19 cellular contexts compared by ENCODE assay signal in the genomic region with DNA sequence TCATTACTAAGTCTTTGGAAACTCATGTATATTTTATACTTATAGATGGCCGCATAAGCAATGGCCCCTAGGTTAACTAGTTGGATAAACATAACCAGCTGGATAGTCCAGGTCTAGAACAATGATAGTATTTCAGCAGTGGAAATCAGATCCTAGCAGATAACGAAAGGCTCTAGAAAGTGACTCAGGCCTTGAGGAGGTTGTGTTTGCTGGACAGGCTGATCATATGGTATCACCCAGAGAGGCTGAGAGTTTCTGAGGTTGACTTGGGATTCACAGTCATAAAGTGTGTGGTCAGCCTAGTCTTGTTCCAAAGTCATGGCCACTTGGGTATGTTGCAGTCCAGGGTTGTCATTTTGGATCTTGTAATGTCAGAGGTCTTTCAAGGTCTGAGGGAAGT.
"Had no signal": no experiment of that assay in that cellular context is flagged by ENCODE, and none has a peak within 500 bp of the region (broad histone marks: within the 10 kb centered on the region; RNA-seq: fewer than 3 reads in every experiment).

No MANE protein-coding gene starts in this region.

- H3K4me3 ChIP-seq: coronary artery, dorsolateral prefrontal cortex, heart left ventricle, right atrium auricular region, sigmoid colon, stomach, thoracic aorta, transverse colon had no signal

- H3K9me3 ChIP-seq: heart left ventricle, right atrium auricular region, sigmoid colon, stomach, thoracic aorta, transverse colon had no signal

- H3K4me1 ChIP-seq: right atrium auricular region, sigmoid colon, stomach, transverse colon had no signal

- H3K9me3 Mint-ChIP-seq: naive thymus-derived CD8-positive, alpha-beta T cell had no signal

- H3K27ac ChIP-seq: coronary artery, dorsolateral prefrontal cortex, right atrium auricular region, sigmoid colon, stomach, thoracic aorta, transverse colon had no signal

- H3K27me3 ChIP-seq: heart left ventricle, right atrium auricular region, sigmoid colon, transverse colon had no signal

- H3K36me3 ChIP-seq: heart left ventricle, right atrium auricular region, sigmoid colon, stomach, thoracic aorta had no signal

- DNase-seq: dorsolateral prefrontal cortex; effector CD8-positive, alpha-beta T cell; heart left ventricle; hippocampal formation; kidney glomerular epithelial cell; mammary epithelial cell; naive thymus-derived CD8-positive, alpha-beta T cell; posterior cingulate gyrus; sigmoid colon; small intestine; stimulated activated CD4-positive, alpha-beta T cell treated with anti-CD3 and anti-CD28 coated beads, Interleukin-12 subunit alpha, Interleukin-12 subunit beta, amount 100 ng/mL, for 4 hours; stimulated activated naive CD4-positive, alpha-beta T cell; stomach; substantia nigra; transverse colon had no signal

- H3K27ac Mint-ChIP-seq: naive thymus-derived CD8-positive, alpha-beta T cell had no signal

- H3K4me1 Mint-ChIP-seq: naive thymus-derived CD8-positive, alpha-beta T cell; neural crest cell had no signal

- H3K4me3 Mint-ChIP-seq: naive thymus-derived CD8-positive, alpha-beta T cell; neural crest cell had no signal
